8 cellular contexts compared by ENCODE assay signal in genomic region chr5:90386099-90386710, GRCh38. TPM values are rescaled to one million over a fixed set of nuclear protein-coding genes. Genes with fewer than 3 reads are reported as not detected.
DNase-seq lines count a peak whose midpoint lies in the region; ATAC-seq and TF ChIP-seq lines count a peak whose summit lies in the region.

No MANE protein-coding gene starts in this region.

- no peak overlapping the region for H3K4me3 ChIP-seq in cardiac muscle cell
- no peak overlapping the region for H3K4me3 ChIP-seq in upper lobe of left lung

- intact Hi-C loops in left ventricle myocardium superior (cut with micrococcal nuclease) = no loop called here

- H3K27me3 ChIP-seq in cardiac muscle cell = no peaks in the 10 kb centered on the region
- H3K27me3 ChIP-seq in upper lobe of left lung = no peaks in the 10 kb centered on the region

- ATAC-seq in left ventricle myocardium superior (no peak), upper lobe of left lung (ENCODE audit: low FRiP score in 2 of 2) (no peak), HG02973 (IDR thresholded peaks at IDR 0.05; ENCODE audit: unreplicated experiment) (no peak)

- DNase-seq in cardiac muscle cell (ENCODE audit: low read depth in 1 of 2, low spot score in 1 of 2) = peak; percentile 28 to 34
- DNase-seq in left ventricle myocardium superior = no peak
- peak; percentile 63 for DNase-seq in OCI-M1 (lab: John Stamatoyannopoulos, UW)
- DNase-seq in fibroblast of peridontal ligament (ENCODE audit: extremely low read depth) = peak; percentile 51
- no peak for DNase-seq in upper lobe of left lung
- DNase-seq in NCI-H2029 treated with DMSO at 0.1 percent for 48 hours (lab: John Stamatoyannopoulos, UW) = no peak
- no peak for DNase-seq in HuH-7 (ENCODE audit: low spot score)

- H3K27ac ChIP-seq in cardiac muscle cell = no peak overlapping the region
- no peak overlapping the region for H3K27ac ChIP-seq in upper lobe of left lung

- peak; percentile 59 for TF ChIP-seq CTCF in cardiac muscle cell (IDR thresholded peaks at IDR 0.05; ENCODE audit: low read depth, low read length)
- peak in 5 of 6 experiments; percentile 18 to 37 (median 24) for TF ChIP-seq CTCF in upper lobe of left lung (IDR thresholded peaks at IDR 0.05)

- no peak for TF ChIP-seq EP300 in upper lobe of left lung (IDR thresholded peaks at IDR 0.05)

- WGBS in upper lobe of left lung, 2 donors = 92 to 97% methylated on average over 1 of the region's 1 CpG

- H3K36me3 ChIP-seq in cardiac muscle cell (no peaks in the 10 kb centered on the region), upper lobe of left lung (no peaks in the 10 kb centered on the region)

- peaks cover 6% of the 10 kb centered on the region for H3K4me1 ChIP-seq in cardiac muscle cell (ENCODE audit: low read depth)
- no peaks in the 10 kb centered on the region for H3K4me1 ChIP-seq in upper lobe of left lung

- H3K9me3 ChIP-seq in cardiac muscle cell (ENCODE audit: low read depth) (no peaks in the 10 kb centered on the region), upper lobe of left lung (no peaks in the 10 kb centered on the region)

- no peak for TF ChIP-seq POLR2A in upper lobe of left lung (IDR thresholded peaks at IDR 0.05)

RNA-seq across cellular contexts. Expression of gene CETN3, which starts 23.4 kb away (rescaled TPM):
- total RNA-seq in cardiac muscle cell = 25.4 and 49.2 TPM in 2 replicates
- polyA plus RNA-seq in cardiac muscle cell = 85.8 and 106 TPM in 2 replicates
- 26.9 TPM for total RNA-seq in left ventricle myocardium superior
- 10 to 100 TPM in 3 of 6 donors, 1 to 10 TPM in 3; 3.3 to 28.5 (median 11.7) TPM for total RNA-seq in upper lobe of left lung

Comparison
In these comparisons a context has a peak if more than half of its experiments do, and no peak if none do; other contexts are left out.
1. DNase-seq: peak in cardiac muscle cell (2 of 2), OCI-M1 (single experiment) and fibroblast of peridontal ligament (single experiment); none in left ventricle myocardium superior (single experiment), upper lobe of left lung (0 of 2), NCI-H2029 treated with DMSO at 0.1 percent for 48 hours (single experiment) and HuH-7 (single experiment).